9 cellular contexts compared by ENCODE assay signal in the genomic region with DNA sequence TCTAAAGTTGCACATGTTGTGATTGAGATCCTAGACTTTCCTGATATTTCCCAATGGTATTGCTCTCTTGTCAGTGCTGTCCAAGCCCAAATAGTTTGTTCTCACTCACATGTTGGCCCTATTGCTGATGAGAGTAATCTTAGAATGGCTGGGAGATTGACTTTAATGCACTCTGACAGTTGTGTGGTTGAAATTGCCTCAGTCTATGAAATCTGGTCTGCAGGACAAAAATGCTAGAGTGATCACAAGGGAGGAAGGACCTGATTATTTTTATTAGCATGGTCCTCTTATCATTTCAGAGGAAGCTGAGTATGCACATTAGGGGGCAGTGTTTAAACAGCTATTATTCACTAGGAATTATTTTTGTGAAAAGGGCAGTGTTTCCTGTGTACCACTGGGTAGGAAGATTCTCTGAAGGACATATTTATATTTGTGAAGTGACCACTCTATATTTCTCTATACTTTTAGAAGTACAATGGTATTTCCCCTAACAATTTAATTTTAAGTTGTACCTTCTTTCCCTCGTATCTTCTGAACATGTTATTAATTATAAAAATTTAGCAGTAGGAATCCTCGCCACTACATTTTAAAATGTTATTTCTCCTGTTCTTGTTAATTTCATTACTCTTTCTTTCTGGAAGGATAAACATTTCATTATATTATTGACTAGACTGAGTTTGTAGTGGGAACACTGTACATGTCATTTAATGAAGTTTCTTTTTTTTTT.
DNase-seq lines count a peak whose midpoint lies in the region; ATAC-seq, FAIRE-seq and TF ChIP-seq lines count a peak whose summit lies in the region.
"Had no signal": no experiment of that assay in that cellular context is flagged by ENCODE, and none has a peak within 500 bp of the region (broad histone marks: within the 10 kb centered on the region; RNA-seq: fewer than 3 reads in every experiment).

No MANE protein-coding gene starts in this region.

- H3K23me2 ChIP-seq in H1 (ENCODE audit: low read depth, low read length): no peaks in the 10 kb centered on the region

- POLR2A ChIA-PET in H1 (lab: Charles Lee; ENCODE audit: partially characterized antibody): no interaction called here

- no peak for FAIRE-seq in H1 (lab: Jason Lieb, UNC)

- CTCF ChIA-PET in H1 (lab: Charles Lee; ENCODE audit: partially characterized antibody): interaction anchor here (0.9 to 1.0 kb wide), 2 partner anchors 26 to 33 kb away, joined by 3 to 4 read pairs; no protein-coding TSS in a partner anchor

- TF ChIP-seq EP300 in H1 (IDR thresholded peaks at IDR 0.05; ENCODE audit: borderline replicate concordance in 1 of 2, low read depth in 2 of 2, low read length in 2 of 2): no peak

- no peak overlapping the region for H2BK5ac ChIP-seq in H1 (ENCODE audit: low read depth, low read length)

- TF ChIP-seq POLR2A in H1 (IDR thresholded peaks at IDR 0.05; ENCODE audit: control extremely low read depth in 1 of 2, low read depth in 2 of 2, low read length in 2 of 2): no peak

- no peaks in the 10 kb centered on the region for H3K27me3 ChIP-seq in GM06990 (replicated peaks; ENCODE audit: control insufficient read depth, insufficient read depth, low read length)
- no peaks in the 10 kb centered on the region for H3K27me3 ChIP-seq in H1 (replicated peaks in 1 of 4; ENCODE audit: control insufficient read depth in 3 of 4, extremely low read depth in 1 of 4, insufficient read depth in 3 of 4, low read length in 3 of 4)
- H3K27me3 ChIP-seq in osteoblast (ENCODE audit: insufficient read depth, low read length): no peaks in the 10 kb centered on the region

- no peaks in the 10 kb centered on the region for H4K20me1 ChIP-seq in H1 (replicated peaks in 1 of 2; ENCODE audit: control insufficient read depth in 1 of 2, insufficient read depth in 2 of 2, low read length in 2 of 2)
- H4K20me1 ChIP-seq in osteoblast (ENCODE audit: insufficient read depth, low read length): no peaks in the 10 kb centered on the region

- no peak overlapping the region for H3K23ac ChIP-seq in H1 (ENCODE audit: insufficient read length)

- H3K18ac ChIP-seq in H1 (ENCODE audit: extremely low read depth, low read length): no peak overlapping the region

- H3K4me3 ChIP-seq in GM06990 (replicated peaks; ENCODE audit: low read depth, low read length): no peak overlapping the region
- H3K4me3 ChIP-seq in H1 (ENCODE audit: extremely low read depth in 1 of 4, insufficient read depth in 2 of 4, low read depth in 3 of 4, low read length in 4 of 4): no peak overlapping the region
- no peak overlapping the region for H3K4me3 ChIP-seq in osteoblast (ENCODE audit: insufficient read depth, low read length)
- H3K4me3 ChIP-seq: skin epidermis had no signal

- H3K9ac ChIP-seq in H1 (replicated peaks in 1 of 4; ENCODE audit: extremely low read depth in 1 of 4, low read depth in 3 of 4, low read length in 3 of 4): no peak overlapping the region

- H2BK15ac ChIP-seq in H1 (ENCODE audit: low read length): no peak overlapping the region

- H3K56ac ChIP-seq in H1 (replicated peaks; ENCODE audit: insufficient read length, low read depth, low read length): no peak overlapping the region

- H3K4me1 ChIP-seq in H1 (replicated peaks in 1 of 4; ENCODE audit: control insufficient read depth in 3 of 4, insufficient read depth in 4 of 4, low read length in 3 of 4): no peaks in the 10 kb centered on the region
- H3K4me1 ChIP-seq in osteoblast (ENCODE audit: insufficient read depth, low read length): peaks cover 19% of the 10 kb centered on the region

- no peak overlapping the region for H2BK120ac ChIP-seq in H1 (replicated peaks; ENCODE audit: low read depth, low read length)

- no peak for DNase-seq in GM06990 (ENCODE audit: extremely low read depth, insufficient read length)
- peak; percentile 61 for DNase-seq in NCI-H226
- DNase-seq in H1 (ENCODE audit: low read depth in 1 of 2, low spot score in 2 of 2): no peak
- no peak for DNase-seq in osteoblast (ENCODE audit: insufficient read length, low spot score, missing footprints)
- no peak for DNase-seq in activated CD4-positive, alpha-beta T cell treated with anti-CD3 and anti-CD28 coated beads for 48 hours

- H2AK5ac ChIP-seq in H1 (ENCODE audit: low read depth, low read length): no peak overlapping the region

- H4K8ac ChIP-seq in H1 (ENCODE audit: extremely low read depth, insufficient read depth, low read length): no peak overlapping the region

- H2BK20ac ChIP-seq in H1 (ENCODE audit: low read length): no peak overlapping the region

- no peak overlapping the region for H3K4ac ChIP-seq in H1 (replicated peaks; ENCODE audit: insufficient read length, low read depth, low read length)

- ATAC-seq in HG03039 (IDR thresholded peaks at IDR 0.05; ENCODE audit: unreplicated experiment) (no peak), HG03457 (IDR thresholded peaks at IDR 0.05; ENCODE audit: unreplicated experiment) (no peak), HG02884 (IDR thresholded peaks at IDR 0.05; ENCODE audit: unreplicated experiment) (no peak)

- H3K27ac ChIP-seq in H1 (ENCODE audit: low read depth, low read length) (no peak overlapping the region), osteoblast (ENCODE audit: low read depth, low read length) (peak overlapping the region; percentile 92)

- TF ChIP-seq CTCF in GM06990 (IDR thresholded peaks at IDR 0.05; ENCODE audit: insufficient read depth, low read length, poor library complexity, severe bottlenecking) (peak; percentile 36), H1 (IDR thresholded peaks at IDR 0.05; ENCODE audit: control extremely low read depth in 1 of 3, insufficient read depth in 1 of 3, low read depth in 1 of 3, low read length in 3 of 3) (peak in 2 of 3 experiments; percentile 6 to 24; a peak in 2 of 4 replicates), osteoblast (IDR thresholded peaks at IDR 0.05; ENCODE audit: extremely low read depth, low read depth, low read length) (peak; percentile 65)

- no peak overlapping the region for H4K91ac ChIP-seq in H1 (replicated peaks; ENCODE audit: insufficient read length, low read length)

- H3K36me3 ChIP-seq in GM06990 (ENCODE audit: control insufficient read depth, insufficient read depth, low read length) (no peaks in the 10 kb centered on the region), H1 (ENCODE audit: control insufficient read depth in 2 of 4, insufficient read depth in 4 of 4, low read length in 3 of 4) (no peaks in the 10 kb centered on the region), osteoblast (ENCODE audit: insufficient read depth, low read length) (no peaks in the 10 kb centered on the region)

- 82% methylated on average over 2 of the region's 2 CpGs; no CpG with 5 or more reads in 1 of the 2 experiments for WGBS in H1 (ENCODE audit: extremely low coverage in 1 of 2, insufficient coverage in 1 of 2, insufficient read length in 1 of 2, insufficient replicate concordance in 2 of 2, low coverage in 1 of 2, low lambda C conversion rate in 2 of 2, missing lambda C conversion rate in 1 of 2), 2 experiments

- H3K4me2 ChIP-seq in H1 (ENCODE audit: insufficient read depth in 1 of 2, low read depth in 2 of 2, low read length in 2 of 2) (no peak overlapping the region), osteoblast (ENCODE audit: insufficient read depth, low read length) (no peak overlapping the region)

- TF ChIP-seq RAD21 in H1 (IDR thresholded peaks at IDR 0.05 in 1 of 2, conservative IDR thresholded peaks at IDR 0.05 in 1 of 2; ENCODE audit: low read depth in 2 of 2, low read length in 2 of 2): peak; percentile 26 to 35

- H2AFZ ChIP-seq in H1 (ENCODE audit: low read length): no peak overlapping the region
- H2AFZ ChIP-seq in osteoblast (ENCODE audit: low read length): no peak overlapping the region

- H3K14ac ChIP-seq in H1 (ENCODE audit: insufficient read length): no peak overlapping the region

- H3K79me1 ChIP-seq in H1 (ENCODE audit: low read depth, low read length): no peaks in the 10 kb centered on the region

- no peaks in the 10 kb centered on the region for H3K79me2 ChIP-seq in H1 (ENCODE audit: control insufficient read depth in 1 of 2, insufficient read depth in 2 of 2, low read length in 2 of 2)
- no peaks in the 10 kb centered on the region for H3K79me2 ChIP-seq in osteoblast (ENCODE audit: insufficient read depth, low read length)

- no peak overlapping the region for H4K5ac ChIP-seq in H1 (ENCODE audit: insufficient read length, low read depth, low read length)

- H3K9me3 ChIP-seq in H1 (ENCODE audit: insufficient read depth in 2 of 2, low read depth in 1 of 2, low read length in 1 of 2) (no peaks in the 10 kb centered on the region), osteoblast (ENCODE audit: low read depth, low read length) (no peaks in the 10 kb centered on the region)

- H2BK12ac ChIP-seq in H1 (ENCODE audit: low read depth, low read length): no peak overlapping the region

TF ChIP-seq in H1, 55 proteins besides CTCF, POLR2A, EP300 and RAD21:
- no peak for TF ChIP-seq CBX8 (IDR thresholded peaks at IDR 0.05; ENCODE audit: borderline replicate concordance, low read depth, low read length)
- TF ChIP-seq, protein P1, sequence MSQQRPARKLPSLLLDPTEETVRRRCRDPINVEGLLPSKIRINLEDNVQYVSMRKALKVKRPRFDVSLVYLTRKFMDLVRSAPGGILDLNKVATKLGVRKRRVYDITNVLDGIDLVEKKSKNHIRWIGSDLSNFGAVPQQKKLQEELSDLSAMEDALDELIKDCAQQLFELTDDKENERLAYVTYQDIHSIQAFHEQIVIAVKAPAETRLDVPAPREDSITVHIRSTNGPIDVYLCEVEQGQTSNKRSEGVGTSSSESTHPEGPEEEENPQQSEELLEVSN (IDR thresholded peaks at IDR 0.05): no peak
- no peak for TF ChIP-seq RFX5 (IDR thresholded peaks at IDR 0.05; ENCODE audit: borderline replicate concordance, low read depth, low read length)
- no peak for TF ChIP-seq SIRT6 (IDR thresholded peaks at IDR 0.05; ENCODE audit: low read length)
- no peak for TF ChIP-seq NRF1 (IDR thresholded peaks at IDR 0.05; ENCODE audit: low read depth, low read length)
- no peak for TF ChIP-seq TAF1 (IDR thresholded peaks at IDR 0.05; ENCODE audit: low read depth, low read length)
- TF ChIP-seq, protein P2, sequence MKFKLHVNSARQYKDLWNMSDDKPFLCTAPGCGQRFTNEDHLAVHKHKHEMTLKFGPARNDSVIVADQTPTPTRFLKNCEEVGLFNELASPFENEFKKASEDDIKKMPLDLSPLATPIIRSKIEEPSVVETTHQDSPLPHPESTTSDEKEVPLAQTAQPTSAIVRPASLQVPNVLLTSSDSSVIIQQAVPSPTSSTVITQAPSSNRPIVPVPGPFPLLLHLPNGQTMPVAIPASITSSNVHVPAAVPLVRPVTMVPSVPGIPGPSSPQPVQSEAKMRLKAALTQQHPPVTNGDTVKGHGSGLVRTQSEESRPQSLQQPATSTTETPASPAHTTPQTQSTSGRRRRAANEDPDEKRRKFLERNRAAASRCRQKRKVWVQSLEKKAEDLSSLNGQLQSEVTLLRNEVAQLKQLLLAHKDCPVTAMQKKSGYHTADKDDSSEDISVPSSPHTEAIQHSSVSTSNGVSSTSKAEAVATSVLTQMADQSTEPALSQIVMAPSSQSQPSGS (IDR thresholded peaks at IDR 0.05; ENCODE audit: low read length): no peak
- no peak for TF ChIP-seq SP2 (IDR thresholded peaks at IDR 0.05; ENCODE audit: low read length)
- no peak for TF ChIP-seq ZNF274 (IDR thresholded peaks at IDR 0.05; ENCODE audit: borderline replicate concordance, extremely low read depth, low read length)

Comparison
In these comparisons a context has a peak if more than half of its experiments do, and no peak if none do; other contexts are left out.
1. CTCF ChIP-seq: peak in every context shown above with its lines; median percentile 65 in osteoblast; 36 in GM06990; 15 in H1.